In the genomic region with DNA sequence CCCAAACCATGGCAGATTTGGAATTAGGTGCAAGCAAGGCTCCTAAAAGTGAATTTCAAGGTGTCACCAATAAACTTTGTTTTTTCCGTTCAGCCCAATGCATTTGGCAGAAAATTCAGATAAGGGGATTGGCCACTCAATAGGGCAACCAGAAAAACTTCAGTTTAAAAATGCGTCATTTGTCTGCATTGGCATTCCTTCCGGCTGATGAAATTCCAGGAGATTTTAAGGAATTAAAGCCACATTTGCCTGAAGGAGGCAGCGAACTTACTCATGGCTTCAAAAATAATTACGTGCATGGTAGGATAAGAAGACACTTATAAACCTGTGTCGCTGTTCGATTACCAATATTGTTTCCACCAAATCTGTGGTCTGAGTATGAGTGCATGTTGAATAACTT, we compare ENCODE assay signal across 1 cellular context.
TF ChIP-seq lines count a peak whose summit lies in the region.

No MANE protein-coding gene starts in this region.

TF ChIP-seq in GM23338, 12 proteins besides CTCF, POLR2A, EP300 and RAD21 (continued from another document):
- TF ChIP-seq, protein P1, sequence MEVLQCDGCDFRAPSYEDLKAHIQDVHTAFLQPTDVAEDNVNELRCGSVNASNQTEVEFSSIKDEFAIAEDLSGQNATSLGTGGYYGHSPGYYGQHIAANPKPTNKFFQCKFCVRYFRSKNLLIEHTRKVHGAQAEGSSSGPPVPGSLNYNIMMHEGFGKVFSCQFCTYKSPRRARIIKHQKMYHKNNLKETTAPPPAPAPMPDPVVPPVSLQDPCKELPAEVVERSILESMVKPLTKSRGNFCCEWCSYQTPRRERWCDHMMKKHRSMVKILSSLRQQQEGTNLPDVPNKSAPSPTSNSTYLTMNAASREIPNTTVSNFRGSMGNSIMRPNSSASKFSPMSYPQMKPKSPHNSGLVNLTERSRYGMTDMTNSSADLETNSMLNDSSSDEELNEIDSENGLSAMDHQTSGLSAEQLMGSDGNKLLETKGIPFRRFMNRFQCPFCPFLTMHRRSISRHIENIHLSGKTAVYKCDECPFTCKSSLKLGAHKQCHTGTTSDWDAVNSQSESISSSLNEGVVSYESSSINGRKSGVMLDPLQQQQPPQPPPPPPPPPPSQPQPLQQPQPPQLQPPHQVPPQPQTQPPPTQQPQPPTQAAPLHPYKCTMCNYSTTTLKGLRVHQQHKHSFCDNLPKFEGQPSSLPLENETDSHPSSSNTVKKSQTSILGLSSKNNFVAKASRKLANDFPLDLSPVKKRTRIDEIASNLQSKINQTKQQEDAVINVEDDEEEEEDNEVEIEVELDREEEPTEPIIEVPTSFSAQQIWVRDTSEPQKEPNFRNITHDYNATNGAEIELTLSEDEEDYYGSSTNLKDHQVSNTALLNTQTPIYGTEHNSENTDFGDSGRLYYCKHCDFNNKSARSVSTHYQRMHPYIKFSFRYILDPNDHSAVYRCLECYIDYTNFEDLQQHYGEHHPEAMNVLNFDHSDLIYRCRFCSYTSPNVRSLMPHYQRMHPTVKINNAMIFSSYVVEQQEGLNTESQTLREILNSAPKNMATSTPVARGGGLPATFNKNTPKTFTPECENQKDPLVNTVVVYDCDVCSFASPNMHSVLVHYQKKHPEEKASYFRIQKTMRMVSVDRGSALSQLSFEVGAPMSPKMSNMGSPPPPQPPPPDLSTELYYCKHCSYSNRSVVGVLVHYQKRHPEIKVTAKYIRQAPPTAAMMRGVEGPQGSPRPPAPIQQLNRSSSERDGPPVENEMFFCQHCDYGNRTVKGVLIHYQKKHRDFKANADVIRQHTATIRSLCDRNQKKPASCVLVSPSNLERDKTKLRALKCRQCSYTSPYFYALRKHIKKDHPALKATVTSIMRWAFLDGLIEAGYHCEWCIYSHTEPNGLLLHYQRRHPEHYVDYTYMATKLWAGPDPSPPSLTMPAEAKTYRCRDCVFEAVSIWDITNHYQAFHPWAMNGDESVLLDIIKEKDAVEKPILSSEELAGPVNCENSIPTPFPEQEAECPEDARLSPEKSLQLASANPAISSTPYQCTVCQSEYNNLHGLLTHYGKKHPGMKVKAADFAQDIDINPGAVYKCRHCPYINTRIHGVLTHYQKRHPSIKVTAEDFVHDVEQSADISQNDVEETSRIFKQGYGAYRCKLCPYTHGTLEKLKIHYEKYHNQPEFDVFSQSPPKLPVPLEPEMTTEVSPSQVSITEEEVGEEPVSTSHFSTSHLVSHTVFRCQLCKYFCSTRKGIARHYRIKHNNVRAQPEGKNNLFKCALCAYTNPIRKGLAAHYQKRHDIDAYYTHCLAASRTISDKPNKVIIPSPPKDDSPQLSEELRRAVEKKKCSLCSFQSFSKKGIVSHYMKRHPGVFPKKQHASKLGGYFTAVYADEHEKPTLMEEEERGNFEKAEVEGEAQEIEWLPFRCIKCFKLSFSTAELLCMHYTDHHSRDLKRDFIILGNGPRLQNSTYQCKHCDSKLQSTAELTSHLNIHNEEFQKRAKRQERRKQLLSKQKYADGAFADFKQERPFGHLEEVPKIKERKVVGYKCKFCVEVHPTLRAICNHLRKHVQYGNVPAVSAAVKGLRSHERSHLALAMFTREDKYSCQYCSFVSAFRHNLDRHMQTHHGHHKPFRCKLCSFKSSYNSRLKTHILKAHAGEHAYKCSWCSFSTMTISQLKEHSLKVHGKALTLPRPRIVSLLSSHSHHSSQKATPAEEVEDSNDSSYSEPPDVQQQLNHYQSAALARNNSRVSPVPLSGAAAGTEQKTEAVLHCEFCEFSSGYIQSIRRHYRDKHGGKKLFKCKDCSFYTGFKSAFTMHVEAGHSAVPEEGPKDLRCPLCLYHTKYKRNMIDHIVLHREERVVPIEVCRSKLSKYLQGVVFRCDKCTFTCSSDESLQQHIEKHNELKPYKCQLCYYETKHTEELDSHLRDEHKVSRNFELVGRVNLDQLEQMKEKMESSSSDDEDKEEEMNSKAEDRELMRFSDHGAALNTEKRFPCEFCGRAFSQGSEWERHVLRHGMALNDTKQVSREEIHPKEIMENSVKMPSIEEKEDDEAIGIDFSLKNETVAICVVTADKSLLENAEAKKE (CRISPR knock-in tag; IDR thresholded peaks at IDR 0.05): no peak
- TF ChIP-seq CREB1 (CRISPR knock-in tag; IDR thresholded peaks at IDR 0.05; ENCODE audit: low read depth): no peak
- no peak for TF ChIP-seq NANOG (IDR thresholded peaks at IDR 0.05; ENCODE audit: borderline replicate concordance)
- TF ChIP-seq, protein P2, sequence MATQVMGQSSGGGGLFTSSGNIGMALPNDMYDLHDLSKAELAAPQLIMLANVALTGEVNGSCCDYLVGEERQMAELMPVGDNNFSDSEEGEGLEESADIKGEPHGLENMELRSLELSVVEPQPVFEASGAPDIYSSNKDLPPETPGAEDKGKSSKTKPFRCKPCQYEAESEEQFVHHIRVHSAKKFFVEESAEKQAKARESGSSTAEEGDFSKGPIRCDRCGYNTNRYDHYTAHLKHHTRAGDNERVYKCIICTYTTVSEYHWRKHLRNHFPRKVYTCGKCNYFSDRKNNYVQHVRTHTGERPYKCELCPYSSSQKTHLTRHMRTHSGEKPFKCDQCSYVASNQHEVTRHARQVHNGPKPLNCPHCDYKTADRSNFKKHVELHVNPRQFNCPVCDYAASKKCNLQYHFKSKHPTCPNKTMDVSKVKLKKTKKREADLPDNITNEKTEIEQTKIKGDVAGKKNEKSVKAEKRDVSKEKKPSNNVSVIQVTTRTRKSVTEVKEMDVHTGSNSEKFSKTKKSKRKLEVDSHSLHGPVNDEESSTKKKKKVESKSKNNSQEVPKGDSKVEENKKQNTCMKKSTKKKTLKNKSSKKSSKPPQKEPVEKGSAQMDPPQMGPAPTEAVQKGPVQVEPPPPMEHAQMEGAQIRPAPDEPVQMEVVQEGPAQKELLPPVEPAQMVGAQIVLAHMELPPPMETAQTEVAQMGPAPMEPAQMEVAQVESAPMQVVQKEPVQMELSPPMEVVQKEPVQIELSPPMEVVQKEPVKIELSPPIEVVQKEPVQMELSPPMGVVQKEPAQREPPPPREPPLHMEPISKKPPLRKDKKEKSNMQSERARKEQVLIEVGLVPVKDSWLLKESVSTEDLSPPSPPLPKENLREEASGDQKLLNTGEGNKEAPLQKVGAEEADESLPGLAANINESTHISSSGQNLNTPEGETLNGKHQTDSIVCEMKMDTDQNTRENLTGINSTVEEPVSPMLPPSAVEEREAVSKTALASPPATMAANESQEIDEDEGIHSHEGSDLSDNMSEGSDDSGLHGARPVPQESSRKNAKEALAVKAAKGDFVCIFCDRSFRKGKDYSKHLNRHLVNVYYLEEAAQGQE (IDR thresholded peaks at IDR 0.05; ENCODE audit: unreplicated experiment): no peak
- no peak for TF ChIP-seq ZNF331 (CRISPR knock-in tag; IDR thresholded peaks at IDR 0.05; ENCODE audit: low read depth)
- TF ChIP-seq STAT1 (IDR thresholded peaks at IDR 0.05; ENCODE audit: unreplicated experiment): no peak
